1 cellular context compared by ENCODE assay signal in the genomic region with DNA sequence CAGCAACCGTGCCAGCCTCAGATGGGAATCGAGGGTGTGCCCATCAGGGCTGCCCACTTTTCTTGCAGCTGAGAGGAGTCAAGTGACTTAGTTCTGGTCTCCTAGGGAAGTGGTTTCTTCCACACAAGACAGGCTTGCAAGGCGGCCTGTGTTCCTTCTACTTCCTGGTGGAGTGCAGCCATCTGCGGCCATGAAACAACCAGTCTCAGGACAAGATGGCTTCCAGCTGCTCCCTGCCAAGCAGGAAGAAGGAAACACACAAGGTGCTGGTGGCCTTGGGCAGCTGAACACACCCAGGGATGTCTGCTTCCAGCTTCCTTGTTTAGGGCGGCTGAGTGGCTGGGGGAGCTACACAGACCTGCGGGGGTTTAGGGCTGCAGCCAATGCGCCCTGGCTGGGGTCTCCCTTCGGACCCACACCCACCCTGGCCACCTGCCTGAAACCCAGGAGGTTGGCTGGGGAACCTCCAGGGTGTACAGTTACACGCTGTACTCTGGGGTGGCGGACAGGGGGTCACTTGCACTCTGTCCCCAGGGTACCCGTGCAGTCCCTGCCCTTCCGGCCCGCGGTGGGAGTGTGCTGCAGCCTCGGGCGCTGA.
A peak's percentile ranks its signal among the peaks of the same experiment; 100 is the strongest.
TF ChIP-seq lines count a peak whose summit lies in the region.

No MANE protein-coding gene starts in this region.

TF ChIP-seq in HepG2, 621 proteins besides CTCF, POLR2A, EP300 and RAD21 (continued from another document):
- TF ChIP-seq, protein P1, sequence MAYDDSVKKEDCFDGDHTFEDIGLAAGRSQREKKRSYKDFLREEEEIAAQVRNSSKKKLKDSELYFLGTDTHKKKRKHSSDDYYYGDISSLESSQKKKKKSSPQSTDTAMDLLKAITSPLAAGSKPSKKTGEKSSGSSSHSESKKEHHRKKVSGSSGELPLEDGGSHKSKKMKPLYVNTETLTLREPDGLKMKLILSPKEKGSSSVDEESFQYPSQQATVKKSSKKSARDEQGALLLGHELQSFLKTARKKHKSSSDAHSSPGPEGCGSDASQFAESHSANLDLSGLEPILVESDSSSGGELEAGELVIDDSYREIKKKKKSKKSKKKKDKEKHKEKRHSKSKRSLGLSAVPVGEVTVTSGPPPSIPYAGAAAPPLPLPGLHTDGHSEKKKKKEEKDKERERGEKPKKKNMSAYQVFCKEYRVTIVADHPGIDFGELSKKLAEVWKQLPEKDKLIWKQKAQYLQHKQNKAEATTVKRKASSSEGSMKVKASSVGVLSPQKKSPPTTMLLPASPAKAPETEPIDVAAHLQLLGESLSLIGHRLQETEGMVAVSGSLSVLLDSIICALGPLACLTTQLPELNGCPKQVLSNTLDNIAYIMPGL (CRISPR knock-in tag; IDR thresholded peaks at IDR 0.05; ENCODE audit: borderline replicate concordance in 1 of 2, low read depth in 1 of 2) = 0 out of 4 replicates have a peak, but pooled peaks of 1 of the 2 experiments have one; percentile 16
- TF ChIP-seq, protein P2, sequence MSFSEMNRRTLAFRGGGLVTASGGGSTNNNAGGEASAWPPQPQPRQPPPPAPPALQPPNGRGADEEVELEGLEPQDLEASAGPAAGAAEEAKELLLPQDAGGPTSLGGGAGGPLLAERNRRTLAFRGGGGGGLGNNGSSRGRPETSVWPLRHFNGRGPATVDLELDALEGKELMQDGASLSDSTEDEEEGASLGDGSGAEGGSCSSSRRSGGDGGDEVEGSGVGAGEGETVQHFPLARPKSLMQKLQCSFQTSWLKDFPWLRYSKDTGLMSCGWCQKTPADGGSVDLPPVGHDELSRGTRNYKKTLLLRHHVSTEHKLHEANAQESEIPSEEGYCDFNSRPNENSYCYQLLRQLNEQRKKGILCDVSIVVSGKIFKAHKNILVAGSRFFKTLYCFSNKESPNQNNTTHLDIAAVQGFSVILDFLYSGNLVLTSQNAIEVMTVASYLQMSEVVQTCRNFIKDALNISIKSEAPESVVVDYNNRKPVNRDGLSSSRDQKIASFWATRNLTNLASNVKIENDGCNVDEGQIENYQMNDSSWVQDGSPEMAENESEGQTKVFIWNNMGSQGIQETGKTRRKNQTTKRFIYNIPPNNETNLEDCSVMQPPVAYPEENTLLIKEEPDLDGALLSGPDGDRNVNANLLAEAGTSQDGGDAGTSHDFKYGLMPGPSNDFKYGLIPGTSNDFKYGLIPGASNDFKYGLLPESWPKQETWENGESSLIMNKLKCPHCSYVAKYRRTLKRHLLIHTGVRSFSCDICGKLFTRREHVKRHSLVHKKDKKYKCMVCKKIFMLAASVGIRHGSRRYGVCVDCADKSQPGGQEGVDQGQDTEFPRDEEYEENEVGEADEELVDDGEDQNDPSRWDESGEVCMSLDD (CRISPR knock-in tag; IDR thresholded peaks at IDR 0.05; ENCODE audit: borderline replicate concordance) = no peak
- TF ChIP-seq FOXC1 (CRISPR knock-in tag; IDR thresholded peaks at IDR 0.05; ENCODE audit: borderline replicate concordance) (peak; percentile 39; the same call in 1 of the 2 replicates), JUN (CRISPR knock-in tag; IDR thresholded peaks at IDR 0.05) (no peak), ZKSCAN1 (IDR thresholded peaks at IDR 0.05; ENCODE audit: low read length) (no peak), ZMYM3 (CRISPR knock-in tag; IDR thresholded peaks at IDR 0.05) (no peak), ZSCAN22 (CRISPR knock-in tag; IDR thresholded peaks at IDR 0.05) (no peak), ZNF230 (CRISPR knock-in tag; IDR thresholded peaks at IDR 0.05) (0 out of 2 replicates have a peak, but pooled peaks have one; percentile 26), NR1H2 (CRISPR knock-in tag; IDR thresholded peaks at IDR 0.05; ENCODE audit: borderline replicate concordance, low read depth) (0 out of 2 replicates have a peak, but pooled peaks have one; percentile 24)
- TF ChIP-seq, protein P3, sequence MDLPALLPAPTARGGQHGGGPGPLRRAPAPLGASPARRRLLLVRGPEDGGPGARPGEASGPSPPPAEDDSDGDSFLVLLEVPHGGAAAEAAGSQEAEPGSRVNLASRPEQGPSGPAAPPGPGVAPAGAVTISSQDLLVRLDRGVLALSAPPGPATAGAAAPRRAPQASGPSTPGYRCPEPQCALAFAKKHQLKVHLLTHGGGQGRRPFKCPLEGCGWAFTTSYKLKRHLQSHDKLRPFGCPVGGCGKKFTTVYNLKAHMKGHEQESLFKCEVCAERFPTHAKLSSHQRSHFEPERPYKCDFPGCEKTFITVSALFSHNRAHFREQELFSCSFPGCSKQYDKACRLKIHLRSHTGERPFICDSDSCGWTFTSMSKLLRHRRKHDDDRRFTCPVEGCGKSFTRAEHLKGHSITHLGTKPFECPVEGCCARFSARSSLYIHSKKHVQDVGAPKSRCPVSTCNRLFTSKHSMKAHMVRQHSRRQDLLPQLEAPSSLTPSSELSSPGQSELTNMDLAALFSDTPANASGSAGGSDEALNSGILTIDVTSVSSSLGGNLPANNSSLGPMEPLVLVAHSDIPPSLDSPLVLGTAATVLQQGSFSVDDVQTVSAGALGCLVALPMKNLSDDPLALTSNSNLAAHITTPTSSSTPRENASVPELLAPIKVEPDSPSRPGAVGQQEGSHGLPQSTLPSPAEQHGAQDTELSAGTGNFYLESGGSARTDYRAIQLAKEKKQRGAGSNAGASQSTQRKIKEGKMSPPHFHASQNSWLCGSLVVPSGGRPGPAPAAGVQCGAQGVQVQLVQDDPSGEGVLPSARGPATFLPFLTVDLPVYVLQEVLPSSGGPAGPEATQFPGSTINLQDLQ (CRISPR knock-in tag; IDR thresholded peaks at IDR 0.05) = no peak
- TF ChIP-seq, protein P4, sequence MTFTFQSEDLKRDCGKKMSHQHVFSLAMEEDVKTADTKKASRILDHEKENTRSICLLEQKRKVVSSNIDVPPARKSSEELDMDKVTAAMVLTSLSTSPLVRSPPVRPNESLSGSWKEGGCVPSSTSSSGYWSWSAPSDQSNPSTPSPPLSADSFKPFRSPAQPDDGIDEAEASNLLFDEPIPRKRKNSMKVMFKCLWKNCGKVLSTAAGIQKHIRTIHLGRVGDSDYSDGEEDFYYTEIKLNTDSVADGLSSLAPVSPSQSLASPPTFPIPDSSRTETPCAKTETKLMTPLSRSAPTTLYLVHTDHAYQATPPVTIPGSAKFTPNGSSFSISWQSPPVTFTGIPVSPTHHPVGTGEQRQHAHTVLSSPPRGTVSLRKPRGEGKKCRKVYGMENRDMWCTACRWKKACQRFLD (CRISPR knock-in tag; IDR thresholded peaks at IDR 0.05; ENCODE audit: borderline replicate concordance) = no peak
- TF ChIP-seq, protein P5, sequence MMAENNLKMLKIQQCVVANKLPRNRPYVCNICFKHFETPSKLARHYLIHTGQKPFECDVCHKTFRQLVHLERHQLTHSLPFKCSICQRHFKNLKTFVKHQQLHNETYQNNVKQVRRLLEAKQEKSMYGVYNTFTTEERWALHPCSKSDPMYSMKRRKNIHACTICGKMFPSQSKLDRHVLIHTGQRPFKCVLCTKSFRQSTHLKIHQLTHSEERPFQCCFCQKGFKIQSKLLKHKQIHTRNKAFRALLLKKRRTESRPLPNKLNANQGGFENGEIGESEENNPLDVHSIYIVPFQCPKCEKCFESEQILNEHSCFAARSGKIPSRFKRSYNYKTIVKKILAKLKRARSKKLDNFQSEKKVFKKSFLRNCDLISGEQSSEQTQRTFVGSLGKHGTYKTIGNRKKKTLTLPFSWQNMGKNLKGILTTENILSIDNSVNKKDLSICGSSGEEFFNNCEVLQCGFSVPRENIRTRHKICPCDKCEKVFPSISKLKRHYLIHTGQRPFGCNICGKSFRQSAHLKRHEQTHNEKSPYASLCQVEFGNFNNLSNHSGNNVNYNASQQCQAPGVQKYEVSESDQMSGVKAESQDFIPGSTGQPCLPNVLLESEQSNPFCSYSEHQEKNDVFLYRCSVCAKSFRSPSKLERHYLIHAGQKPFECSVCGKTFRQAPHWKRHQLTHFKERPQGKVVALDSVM (CRISPR knock-in tag; IDR thresholded peaks at IDR 0.05) = no peak
